Comparison of ENCODE assay signal across 1 cellular context in the genomic region with DNA sequence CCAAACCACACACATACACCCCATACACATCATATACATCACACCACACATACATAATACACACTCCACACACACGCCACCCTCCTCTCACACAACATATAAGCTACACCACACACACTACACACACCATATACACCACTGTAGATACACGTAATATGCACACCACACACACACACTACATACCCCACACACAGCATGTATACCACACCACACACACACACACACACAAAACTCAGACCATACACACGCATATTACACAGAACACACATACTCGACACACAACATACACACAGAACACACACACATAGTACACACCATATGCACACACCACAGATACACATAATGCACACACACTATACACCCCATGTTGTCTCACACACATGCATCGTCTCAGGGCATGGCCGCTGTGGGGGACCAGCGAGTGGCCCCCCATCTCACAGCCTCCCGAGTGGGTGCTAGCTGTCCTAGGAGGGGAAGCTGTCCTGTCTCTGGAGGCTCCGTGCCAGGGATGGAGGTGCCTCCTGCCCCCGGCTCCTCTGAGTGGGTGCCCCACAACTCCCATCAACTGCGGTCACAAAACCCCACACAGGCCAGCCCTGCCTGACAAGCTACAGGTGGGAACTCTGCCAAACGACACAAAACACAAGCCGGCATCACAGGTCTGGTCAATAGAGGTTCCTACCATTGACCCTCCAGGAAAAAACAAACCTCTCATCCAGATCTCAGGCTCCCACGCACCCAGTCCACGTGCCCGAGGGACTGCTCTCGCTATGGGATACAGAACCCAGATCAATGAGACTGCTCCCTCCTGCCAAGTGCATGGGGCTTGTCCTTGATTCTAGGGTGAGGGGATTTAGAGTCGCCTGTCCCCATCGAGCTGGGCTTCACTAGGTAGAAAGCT.
TF ChIP-seq lines count a peak whose summit lies in the region.

No MANE protein-coding gene starts in this region.

TF ChIP-seq in H1, 55 proteins besides CTCF, POLR2A, EP300 and RAD21:
- no peak for TF ChIP-seq SIN3A (conservative IDR thresholded peaks at IDR 0.05 in 1 of 2, IDR thresholded peaks at IDR 0.05 in 1 of 2; ENCODE audit: low read depth in 1 of 2, low read length in 2 of 2)
- TF ChIP-seq ATF2 (IDR thresholded peaks at IDR 0.05; ENCODE audit: low read length), result no peak
- no peak for TF ChIP-seq CBX5 (IDR thresholded peaks at IDR 0.05; ENCODE audit: low read depth, low read length)
- TF ChIP-seq POU5F1 (IDR thresholded peaks at IDR 0.05; ENCODE audit: low read depth, low read length), result no peak
- no peak for TF ChIP-seq NRF1 (IDR thresholded peaks at IDR 0.05; ENCODE audit: low read depth, low read length)
- TF ChIP-seq MAFK (IDR thresholded peaks at IDR 0.05; ENCODE audit: low read depth, low read length), result no peak
- no peak for TF ChIP-seq GTF2F1 (IDR thresholded peaks at IDR 0.05; ENCODE audit: borderline replicate concordance, low read depth, low read length)
- no peak for TF ChIP-seq USF2 (IDR thresholded peaks at IDR 0.05; ENCODE audit: low read length)
- TF ChIP-seq SUZ12 (IDR thresholded peaks at IDR 0.05; ENCODE audit: low read length), result no peak
- no peak for TF ChIP-seq SP1 (IDR thresholded peaks at IDR 0.05; ENCODE audit: low read depth, low read length)
- TF ChIP-seq EGR1 (IDR thresholded peaks at IDR 0.05; ENCODE audit: borderline replicate concordance, low read depth, low read length), result no peak
TF ChIP-seq in H1: peak in this region for 0.
